Comparison of ENCODE assay signal across 1 cellular context in the genomic region with DNA sequence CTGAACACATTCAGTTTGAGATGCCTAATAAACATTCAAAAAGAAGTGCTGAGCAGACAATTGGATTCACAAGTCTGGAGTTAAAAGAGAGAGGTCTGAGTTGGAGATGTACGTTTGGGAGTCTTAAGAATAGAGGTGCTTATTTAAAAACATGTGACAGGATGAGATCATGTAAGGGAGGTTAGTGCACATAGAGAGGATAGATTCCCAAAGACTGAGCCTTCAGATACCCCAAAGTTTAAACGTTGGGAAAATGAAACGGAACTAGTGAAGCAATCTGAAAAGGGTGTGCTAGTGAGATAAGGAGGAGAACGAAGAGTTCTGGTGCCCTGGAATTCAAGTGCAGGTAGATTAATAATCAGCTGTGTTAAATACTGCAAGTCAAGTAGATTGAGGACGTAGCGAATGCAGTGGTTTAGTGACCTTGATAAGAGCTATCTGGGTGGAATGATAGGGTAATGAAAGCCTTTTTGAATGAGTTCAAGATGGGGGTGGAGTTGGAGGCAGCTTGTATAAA.
TF ChIP-seq lines count a peak whose summit lies in the region.

No MANE protein-coding gene starts in this region.

TF ChIP-seq in K562, 482 proteins besides CTCF, POLR2A, EP300 and RAD21 (continued from another document and continues in another):
- TF ChIP-seq, protein P1, sequence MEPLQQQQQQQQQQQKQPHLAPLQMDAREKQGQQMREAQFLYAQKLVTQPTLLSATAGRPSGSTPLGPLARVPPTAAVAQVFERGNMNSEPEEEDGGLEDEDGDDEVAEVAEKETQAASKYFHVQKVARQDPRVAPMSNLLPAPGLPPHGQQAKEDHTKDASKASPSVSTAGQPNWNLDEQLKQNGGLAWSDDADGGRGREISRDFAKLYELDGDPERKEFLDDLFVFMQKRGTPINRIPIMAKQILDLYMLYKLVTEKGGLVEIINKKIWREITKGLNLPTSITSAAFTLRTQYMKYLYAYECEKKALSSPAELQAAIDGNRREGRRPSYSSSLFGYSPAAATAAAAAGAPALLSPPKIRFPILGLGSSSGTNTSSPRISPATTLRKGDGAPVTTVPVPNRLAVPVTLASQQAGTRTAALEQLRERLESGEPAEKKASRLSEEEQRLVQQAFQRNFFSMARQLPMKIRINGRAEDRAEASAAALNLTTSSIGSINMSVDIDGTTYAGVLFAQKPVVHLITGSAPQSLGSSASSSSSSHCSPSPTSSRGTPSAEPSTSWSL (CRISPR knock-in tag; IDR thresholded peaks at IDR 0.05; ENCODE audit: borderline replicate concordance) = no peak
- TF ChIP-seq ZNF165 (CRISPR knock-in tag; IDR thresholded peaks at IDR 0.05; ENCODE audit: borderline replicate concordance) = no peak
- no peak for TF ChIP-seq LEF1 (IDR thresholded peaks at IDR 0.05)
- no peak for TF ChIP-seq ZNF830 (CRISPR knock-in tag; IDR thresholded peaks at IDR 0.05)
- TF ChIP-seq ZC3H4 (CRISPR knock-in tag; IDR thresholded peaks at IDR 0.05; ENCODE audit: borderline replicate concordance) = no peak
- TF ChIP-seq, protein P2, sequence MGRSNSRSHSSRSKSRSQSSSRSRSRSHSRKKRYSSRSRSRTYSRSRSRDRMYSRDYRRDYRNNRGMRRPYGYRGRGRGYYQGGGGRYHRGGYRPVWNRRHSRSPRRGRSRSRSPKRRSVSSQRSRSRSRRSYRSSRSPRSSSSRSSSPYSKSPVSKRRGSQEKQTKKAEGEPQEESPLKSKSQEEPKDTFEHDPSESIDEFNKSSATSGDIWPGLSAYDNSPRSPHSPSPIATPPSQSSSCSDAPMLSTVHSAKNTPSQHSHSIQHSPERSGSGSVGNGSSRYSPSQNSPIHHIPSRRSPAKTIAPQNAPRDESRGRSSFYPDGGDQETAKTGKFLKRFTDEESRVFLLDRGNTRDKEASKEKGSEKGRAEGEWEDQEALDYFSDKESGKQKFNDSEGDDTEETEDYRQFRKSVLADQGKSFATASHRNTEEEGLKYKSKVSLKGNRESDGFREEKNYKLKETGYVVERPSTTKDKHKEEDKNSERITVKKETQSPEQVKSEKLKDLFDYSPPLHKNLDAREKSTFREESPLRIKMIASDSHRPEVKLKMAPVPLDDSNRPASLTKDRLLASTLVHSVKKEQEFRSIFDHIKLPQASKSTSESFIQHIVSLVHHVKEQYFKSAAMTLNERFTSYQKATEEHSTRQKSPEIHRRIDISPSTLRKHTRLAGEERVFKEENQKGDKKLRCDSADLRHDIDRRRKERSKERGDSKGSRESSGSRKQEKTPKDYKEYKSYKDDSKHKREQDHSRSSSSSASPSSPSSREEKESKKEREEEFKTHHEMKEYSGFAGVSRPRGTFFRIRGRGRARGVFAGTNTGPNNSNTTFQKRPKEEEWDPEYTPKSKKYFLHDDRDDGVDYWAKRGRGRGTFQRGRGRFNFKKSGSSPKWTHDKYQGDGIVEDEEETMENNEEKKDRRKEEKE (IDR thresholded peaks at IDR 0.05; ENCODE audit: borderline replicate concordance in 1 of 2, control insufficient read depth in 1 of 2, low read depth in 2 of 2, low read length in 1 of 2) = no peak
- no peak for TF ChIP-seq TAF15 (IDR thresholded peaks at IDR 0.05; ENCODE audit: low read depth, low read length)
- TF ChIP-seq ETS2 (tag; IDR thresholded peaks at IDR 0.05; ENCODE audit: borderline replicate concordance, poor library complexity, severe bottlenecking) = no peak
- TF ChIP-seq HMG20B (CRISPR knock-in tag; IDR thresholded peaks at IDR 0.05) = no peak
- TF ChIP-seq TEAD2 (tag; IDR thresholded peaks at IDR 0.05) = peak; percentile 73; the same call in 1 of the 2 replicates
- TF ChIP-seq U2AF2 (optimal IDR thresholded peaks at IDR 0.05; ENCODE audit: low read depth, low read length) = no peak
- TF ChIP-seq, protein P3, sequence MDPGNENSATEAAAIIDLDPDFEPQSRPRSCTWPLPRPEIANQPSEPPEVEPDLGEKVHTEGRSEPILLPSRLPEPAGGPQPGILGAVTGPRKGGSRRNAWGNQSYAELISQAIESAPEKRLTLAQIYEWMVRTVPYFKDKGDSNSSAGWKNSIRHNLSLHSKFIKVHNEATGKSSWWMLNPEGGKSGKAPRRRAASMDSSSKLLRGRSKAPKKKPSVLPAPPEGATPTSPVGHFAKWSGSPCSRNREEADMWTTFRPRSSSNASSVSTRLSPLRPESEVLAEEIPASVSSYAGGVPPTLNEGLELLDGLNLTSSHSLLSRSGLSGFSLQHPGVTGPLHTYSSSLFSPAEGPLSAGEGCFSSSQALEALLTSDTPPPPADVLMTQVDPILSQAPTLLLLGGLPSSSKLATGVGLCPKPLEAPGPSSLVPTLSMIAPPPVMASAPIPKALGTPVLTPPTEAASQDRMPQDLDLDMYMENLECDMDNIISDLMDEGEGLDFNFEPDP (CRISPR knock-in tag; IDR thresholded peaks at IDR 0.05) = no peak
- no peak for TF ChIP-seq ZNF644 (tag; IDR thresholded peaks at IDR 0.05; ENCODE audit: low read depth)
- TF ChIP-seq BMI1 (IDR thresholded peaks at IDR 0.05; ENCODE audit: low read length) = no peak
- no peak for TF ChIP-seq BRD9 (IDR thresholded peaks at IDR 0.05; ENCODE audit: low read depth, partially characterized antibody)
- no peak for TF ChIP-seq JUNB (CRISPR knock-in tag; conservative IDR thresholded peaks at IDR 0.05)
- no peak for TF ChIP-seq SPI1 (IDR thresholded peaks at IDR 0.05; ENCODE audit: borderline replicate concordance, low read depth, low read length)
- TF ChIP-seq DIDO1 (tag; IDR thresholded peaks at IDR 0.05; ENCODE audit: low read depth) = 0 out of 2 replicates have a peak, but pooled peaks have one; percentile 36
- TF ChIP-seq NCOR1 (IDR thresholded peaks at IDR 0.05) = peak; percentile 82
- no peak for TF ChIP-seq PPARD (CRISPR knock-in tag; IDR thresholded peaks at IDR 0.05)
- TF ChIP-seq YY1 (IDR thresholded peaks at IDR 0.05; ENCODE audit: borderline replicate concordance in 1 of 3, control insufficient read depth in 1 of 3, extremely low read depth in 1 of 3, insufficient read depth in 3 of 3, insufficient read length in 1 of 3, insufficient replicate concordance in 2 of 3, low read depth in 1 of 3, low read length in 2 of 3) = no peak
- TF ChIP-seq ZNF77 (CRISPR knock-in tag; IDR thresholded peaks at IDR 0.05) = no peak
- no peak for TF ChIP-seq CBX2 (IDR thresholded peaks at IDR 0.05; ENCODE audit: insufficient read depth, low read length, poor library complexity, severe bottlenecking)
- TF ChIP-seq, protein P4, sequence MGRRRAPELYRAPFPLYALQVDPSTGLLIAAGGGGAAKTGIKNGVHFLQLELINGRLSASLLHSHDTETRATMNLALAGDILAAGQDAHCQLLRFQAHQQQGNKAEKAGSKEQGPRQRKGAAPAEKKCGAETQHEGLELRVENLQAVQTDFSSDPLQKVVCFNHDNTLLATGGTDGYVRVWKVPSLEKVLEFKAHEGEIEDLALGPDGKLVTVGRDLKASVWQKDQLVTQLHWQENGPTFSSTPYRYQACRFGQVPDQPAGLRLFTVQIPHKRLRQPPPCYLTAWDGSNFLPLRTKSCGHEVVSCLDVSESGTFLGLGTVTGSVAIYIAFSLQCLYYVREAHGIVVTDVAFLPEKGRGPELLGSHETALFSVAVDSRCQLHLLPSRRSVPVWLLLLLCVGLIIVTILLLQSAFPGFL (CRISPR knock-in tag; IDR thresholded peaks at IDR 0.05) = no peak
- TF ChIP-seq, protein P5, sequence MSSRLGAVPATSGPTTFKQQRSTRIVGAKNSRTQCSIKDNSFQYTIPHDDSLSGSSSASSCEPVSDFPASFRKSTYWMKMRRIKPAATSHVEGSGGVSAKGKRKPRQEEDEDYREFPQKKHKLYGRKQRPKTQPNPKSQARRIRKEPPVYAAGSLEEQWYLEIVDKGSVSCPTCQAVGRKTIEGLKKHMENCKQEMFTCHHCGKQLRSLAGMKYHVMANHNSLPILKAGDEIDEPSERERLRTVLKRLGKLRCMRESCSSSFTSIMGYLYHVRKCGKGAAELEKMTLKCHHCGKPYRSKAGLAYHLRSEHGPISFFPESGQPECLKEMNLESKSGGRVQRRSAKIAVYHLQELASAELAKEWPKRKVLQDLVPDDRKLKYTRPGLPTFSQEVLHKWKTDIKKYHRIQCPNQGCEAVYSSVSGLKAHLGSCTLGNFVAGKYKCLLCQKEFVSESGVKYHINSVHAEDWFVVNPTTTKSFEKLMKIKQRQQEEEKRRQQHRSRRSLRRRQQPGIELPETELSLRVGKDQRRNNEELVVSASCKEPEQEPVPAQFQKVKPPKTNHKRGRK (tag; IDR thresholded peaks at IDR 0.05) = no peak
- no peak for TF ChIP-seq SREBF2 (CRISPR knock-in tag; IDR thresholded peaks at IDR 0.05)
- TF ChIP-seq, protein P6, sequence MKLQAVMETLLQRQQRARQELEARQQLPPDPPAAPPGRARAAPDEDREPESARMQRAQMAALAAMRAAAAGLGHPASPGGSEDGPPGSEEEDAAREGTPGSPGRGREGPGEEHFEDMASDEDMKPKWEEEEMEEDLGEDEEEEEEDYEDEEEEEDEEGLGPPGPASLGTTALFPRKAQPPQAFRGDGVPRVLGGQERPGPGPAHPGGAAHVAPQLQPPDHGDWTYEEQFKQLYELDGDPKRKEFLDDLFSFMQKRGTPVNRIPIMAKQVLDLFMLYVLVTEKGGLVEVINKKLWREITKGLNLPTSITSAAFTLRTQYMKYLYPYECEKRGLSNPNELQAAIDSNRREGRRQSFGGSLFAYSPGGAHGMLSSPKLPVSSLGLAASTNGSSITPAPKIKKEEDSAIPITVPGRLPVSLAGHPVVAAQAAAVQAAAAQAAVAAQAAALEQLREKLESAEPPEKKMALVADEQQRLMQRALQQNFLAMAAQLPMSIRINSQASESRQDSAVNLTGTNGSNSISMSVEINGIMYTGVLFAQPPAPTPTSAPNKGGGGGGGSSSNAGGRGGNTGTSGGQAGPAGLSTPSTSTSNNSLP (IDR thresholded peaks at IDR 0.05; ENCODE audit: borderline replicate concordance, low read depth, low read length) = peak; percentile 69; the same call in 1 of the 2 replicates
- TF ChIP-seq TEAD1 (CRISPR knock-in tag; IDR thresholded peaks at IDR 0.05) = peak in 1 of 2 experiments; percentile 85; a peak in 2 of 4 replicates
- TF ChIP-seq, protein P7, sequence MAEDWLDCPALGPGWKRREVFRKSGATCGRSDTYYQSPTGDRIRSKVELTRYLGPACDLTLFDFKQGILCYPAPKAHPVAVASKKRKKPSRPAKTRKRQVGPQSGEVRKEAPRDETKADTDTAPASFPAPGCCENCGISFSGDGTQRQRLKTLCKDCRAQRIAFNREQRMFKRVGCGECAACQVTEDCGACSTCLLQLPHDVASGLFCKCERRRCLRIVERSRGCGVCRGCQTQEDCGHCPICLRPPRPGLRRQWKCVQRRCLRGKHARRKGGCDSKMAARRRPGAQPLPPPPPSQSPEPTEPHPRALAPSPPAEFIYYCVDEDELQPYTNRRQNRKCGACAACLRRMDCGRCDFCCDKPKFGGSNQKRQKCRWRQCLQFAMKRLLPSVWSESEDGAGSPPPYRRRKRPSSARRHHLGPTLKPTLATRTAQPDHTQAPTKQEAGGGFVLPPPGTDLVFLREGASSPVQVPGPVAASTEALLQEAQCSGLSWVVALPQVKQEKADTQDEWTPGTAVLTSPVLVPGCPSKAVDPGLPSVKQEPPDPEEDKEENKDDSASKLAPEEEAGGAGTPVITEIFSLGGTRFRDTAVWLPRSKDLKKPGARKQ (CRISPR knock-in tag; IDR thresholded peaks at IDR 0.05) = no peak
- TF ChIP-seq MEF2A (IDR thresholded peaks at IDR 0.05; ENCODE audit: control insufficient read depth, low read depth, low read length) = no peak
- no peak for TF ChIP-seq ZNF445 (CRISPR knock-in tag; IDR thresholded peaks at IDR 0.05; ENCODE audit: low read depth)
- TF ChIP-seq, protein P8, sequence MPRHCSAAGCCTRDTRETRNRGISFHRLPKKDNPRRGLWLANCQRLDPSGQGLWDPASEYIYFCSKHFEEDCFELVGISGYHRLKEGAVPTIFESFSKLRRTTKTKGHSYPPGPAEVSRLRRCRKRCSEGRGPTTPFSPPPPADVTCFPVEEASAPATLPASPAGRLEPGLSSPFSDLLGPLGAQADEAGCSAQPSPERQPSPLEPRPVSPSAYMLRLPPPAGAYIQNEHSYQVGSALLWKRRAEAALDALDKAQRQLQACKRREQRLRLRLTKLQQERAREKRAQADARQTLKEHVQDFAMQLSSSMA (CRISPR knock-in tag; IDR thresholded peaks at IDR 0.05) = no peak
- no peak for TF ChIP-seq MYBL2 (IDR thresholded peaks at IDR 0.05; ENCODE audit: low read depth)
- TF ChIP-seq MYBL2 (CRISPR knock-in tag; IDR thresholded peaks at IDR 0.05; ENCODE audit: borderline replicate concordance) = no peak
- TF ChIP-seq, protein P9, sequence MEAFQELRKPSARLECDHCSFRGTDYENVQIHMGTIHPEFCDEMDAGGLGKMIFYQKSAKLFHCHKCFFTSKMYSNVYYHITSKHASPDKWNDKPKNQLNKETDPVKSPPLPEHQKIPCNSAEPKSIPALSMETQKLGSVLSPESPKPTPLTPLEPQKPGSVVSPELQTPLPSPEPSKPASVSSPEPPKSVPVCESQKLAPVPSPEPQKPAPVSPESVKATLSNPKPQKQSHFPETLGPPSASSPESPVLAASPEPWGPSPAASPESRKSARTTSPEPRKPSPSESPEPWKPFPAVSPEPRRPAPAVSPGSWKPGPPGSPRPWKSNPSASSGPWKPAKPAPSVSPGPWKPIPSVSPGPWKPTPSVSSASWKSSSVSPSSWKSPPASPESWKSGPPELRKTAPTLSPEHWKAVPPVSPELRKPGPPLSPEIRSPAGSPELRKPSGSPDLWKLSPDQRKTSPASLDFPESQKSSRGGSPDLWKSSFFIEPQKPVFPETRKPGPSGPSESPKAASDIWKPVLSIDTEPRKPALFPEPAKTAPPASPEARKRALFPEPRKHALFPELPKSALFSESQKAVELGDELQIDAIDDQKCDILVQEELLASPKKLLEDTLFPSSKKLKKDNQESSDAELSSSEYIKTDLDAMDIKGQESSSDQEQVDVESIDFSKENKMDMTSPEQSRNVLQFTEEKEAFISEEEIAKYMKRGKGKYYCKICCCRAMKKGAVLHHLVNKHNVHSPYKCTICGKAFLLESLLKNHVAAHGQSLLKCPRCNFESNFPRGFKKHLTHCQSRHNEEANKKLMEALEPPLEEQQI (IDR thresholded peaks at IDR 0.05) = no peak
- TF ChIP-seq SRSF3 (IDR thresholded peaks at IDR 0.05; ENCODE audit: insufficient read depth, low read length) = no peak
- no peak for TF ChIP-seq ZNF253 (CRISPR knock-in tag; conservative IDR thresholded peaks at IDR 0.05)
- TF ChIP-seq, protein P10, sequence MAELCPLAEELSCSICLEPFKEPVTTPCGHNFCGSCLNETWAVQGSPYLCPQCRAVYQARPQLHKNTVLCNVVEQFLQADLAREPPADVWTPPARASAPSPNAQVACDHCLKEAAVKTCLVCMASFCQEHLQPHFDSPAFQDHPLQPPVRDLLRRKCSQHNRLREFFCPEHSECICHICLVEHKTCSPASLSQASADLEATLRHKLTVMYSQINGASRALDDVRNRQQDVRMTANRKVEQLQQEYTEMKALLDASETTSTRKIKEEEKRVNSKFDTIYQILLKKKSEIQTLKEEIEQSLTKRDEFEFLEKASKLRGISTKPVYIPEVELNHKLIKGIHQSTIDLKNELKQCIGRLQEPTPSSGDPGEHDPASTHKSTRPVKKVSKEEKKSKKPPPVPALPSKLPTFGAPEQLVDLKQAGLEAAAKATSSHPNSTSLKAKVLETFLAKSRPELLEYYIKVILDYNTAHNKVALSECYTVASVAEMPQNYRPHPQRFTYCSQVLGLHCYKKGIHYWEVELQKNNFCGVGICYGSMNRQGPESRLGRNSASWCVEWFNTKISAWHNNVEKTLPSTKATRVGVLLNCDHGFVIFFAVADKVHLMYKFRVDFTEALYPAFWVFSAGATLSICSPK (IDR thresholded peaks at IDR 0.05; ENCODE audit: borderline replicate concordance) = no peak
- TF ChIP-seq MTA1 (IDR thresholded peaks at IDR 0.05; ENCODE audit: borderline replicate concordance) = peak; percentile 80; the same call in 1 of the 2 replicates
- peak; percentile 76 for TF ChIP-seq DACH1 (IDR thresholded peaks at IDR 0.05; ENCODE audit: partially characterized antibody)
- no peak for TF ChIP-seq PHB (CRISPR knock-in tag; IDR thresholded peaks at IDR 0.05)
- no peak for TF ChIP-seq POLR2H (tag; IDR thresholded peaks at IDR 0.05; ENCODE audit: low read depth)
- peak in 1 of 2 experiments; percentile 91; a peak in 2 of 4 replicates for TF ChIP-seq HDAC1 (IDR thresholded peaks at IDR 0.05)
